In the genomic region with DNA sequence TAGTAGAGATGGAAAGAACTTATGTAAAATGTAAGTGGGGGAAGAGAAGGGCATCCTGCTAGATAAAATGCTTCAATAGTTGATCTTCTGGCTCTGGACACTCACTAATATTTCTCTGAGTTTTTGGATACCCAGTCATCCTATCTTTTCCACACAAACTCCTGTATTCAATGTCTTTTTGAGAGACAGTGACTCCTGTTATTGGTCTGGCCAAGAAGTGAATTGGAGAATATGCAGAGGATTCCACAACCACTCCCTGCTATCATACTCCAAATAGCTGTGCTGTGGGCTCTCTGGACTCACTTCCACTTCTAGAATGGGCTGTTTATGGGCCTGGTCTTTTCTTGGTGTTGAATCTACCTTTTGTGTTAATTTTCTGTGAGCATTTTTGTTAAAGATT, we compare ENCODE assay signal across 19 cellular contexts.
"Had no signal": no experiment of that assay in that cellular context is flagged by ENCODE, and none has a peak within 500 bp of the region (broad histone marks: within the 10 kb centered on the region; RNA-seq: fewer than 3 reads in every experiment).

No MANE protein-coding gene starts in this region.

- H2AFZ ChIP-seq: parathyroid adenoma had no signal

- H3K4me3 ChIP-seq: dorsolateral prefrontal cortex, lower lobe of right lung, sigmoid colon, skin epidermis, thoracic aorta, tibial nerve, upper lobe of left lung had no signal

- H3K4me1 ChIP-seq: lower lobe of right lung, parathyroid adenoma, sigmoid colon, upper lobe of left lung had no signal

- H3K36me3 ChIP-seq: lower lobe of right lung, sigmoid colon, thoracic aorta, tibial nerve, upper lobe of left lung had no signal

- H3K27ac ChIP-seq: dorsolateral prefrontal cortex, lower lobe of right lung, parathyroid adenoma, sigmoid colon, skin epidermis, thoracic aorta, tibial nerve, upper lobe of left lung had no signal

- H3K9ac ChIP-seq: parathyroid adenoma had no signal

- H3K79me2 ChIP-seq: parathyroid adenoma had no signal

- H3K27me3 ChIP-seq: dorsolateral prefrontal cortex, sigmoid colon, tibial nerve, upper lobe of left lung had no signal

- DNase-seq: dorsolateral prefrontal cortex; effector CD4-positive, alpha-beta T cell; hypothalamus; immature natural killer cell; islet precursor cell; kidney glomerular epithelial cell; left ventricle myocardium superior; lower lobe of right lung; natural killer cell; occipital lobe; sigmoid colon; stimulated activated CD4-positive, alpha-beta T cell treated with anti-CD3 and anti-CD28 coated beads, Interleukin-15, amount 100 ng/mL, for 24 hours; stimulated activated CD4-positive, alpha-beta T cell treated with anti-CD3 and anti-CD28 coated beads, Interleukin-2, amount 100 ng/mL, for 48 hours; stimulated activated naive B cell treated with anti-CD40 and anti-IgM and Interleukin-4, amounts not matched to agents 10 μg/mL and 1 μg/mL and 100 μg/mL, for 72 hours; upper lobe of left lung had no signal

- H3K9me3 ChIP-seq: lower lobe of right lung, sigmoid colon, thoracic aorta, tibial nerve, upper lobe of left lung had no signal
